In genomic region chr7:75737856-75738603, GRCh38 we compare ENCODE assay signal across 8 cellular contexts. TPM values are rescaled to one million over a fixed set of nuclear protein-coding genes. Genes with fewer than 3 reads are reported as not detected.
DNase-seq lines count a peak whose midpoint lies in the region; ATAC-seq and TF ChIP-seq lines count a peak whose summit lies in the region.

No MANE protein-coding gene starts in this region.

- POLR2A ChIA-PET in OCI-LY7 (lab: Charles Lee), result interaction anchor here (1.7 kb wide), 1 partner anchor 26 kb away, joined by 5 read pairs; no protein-coding TSS in a partner anchor

- no TSS peak for BruUV-seq in OCI-LY7 (replicated peaks; lab: Mats Ljungman, UMichigan)

- H3K4me3 ChIP-seq in OCI-LY7 (ENCODE audit: low read depth, low read length, poor library complexity, severe bottlenecking), result peak overlapping the region; percentile 82
- H3K4me3 ChIP-seq in effector memory CD4-positive, alpha-beta T cell (ENCODE audit: insufficient read depth, low read depth, low read length, poor library complexity, severe bottlenecking), result peak overlapping the region; percentile 99

- no peak for ATAC-seq in HG02840 (IDR thresholded peaks at IDR 0.05; ENCODE audit: low FRiP score, unreplicated experiment)

- H3K27ac ChIP-seq in OCI-LY7 (ENCODE audit: low read depth, low read length, poor library complexity, severe bottlenecking), result peak overlapping the region; percentile 42
- H3K27ac ChIP-seq in effector memory CD4-positive, alpha-beta T cell (ENCODE audit: insufficient read depth, low read length, poor library complexity, severe bottlenecking), result peak overlapping the region; percentile 76

- peak overlapping the region; percentile 92 for H3K4me2 ChIP-seq in OCI-LY7 (ENCODE audit: low read length)

- H3K36me3 Mint-ChIP-seq in nephron progenitor cell (ENCODE audit: low read depth), result peaks cover 6% of the 10 kb centered on the region

- H3K4me1 ChIP-seq in OCI-LY7 (ENCODE audit: insufficient read depth, low read length, poor library complexity, severe bottlenecking), result peaks cover 69% of the 10 kb centered on the region
- H3K4me1 ChIP-seq in effector memory CD4-positive, alpha-beta T cell (ENCODE audit: control insufficient read depth, insufficient read depth, low read length, poor library complexity, severe bottlenecking), result peaks cover 10% of the 10 kb centered on the region

- no peaks in the 10 kb centered on the region for H4K20me1 ChIP-seq in OCI-LY7 (ENCODE audit: insufficient read depth, low read length)

- H3K36me3 ChIP-seq in OCI-LY7 (ENCODE audit: insufficient read depth, low read length), result peaks cover 7% of the 10 kb centered on the region; the same call in 1 of the 2 replicates
- no peaks in the 10 kb centered on the region for H3K36me3 ChIP-seq in effector memory CD4-positive, alpha-beta T cell (ENCODE audit: control insufficient read depth, insufficient read depth, low read length)

- intact Hi-C loops in OCI-LY7 (cut with micrococcal nuclease; ENCODE audit: unreplicated experiment), result loop anchor here (2.0 to 10.0 kb wide), 4 partner anchors 13 to 213 kb away; no protein-coding TSS in a partner anchor

- no peaks in the 10 kb centered on the region for H3K9me3 ChIP-seq in OCI-LY7 (ENCODE audit: low read length)
- no peaks in the 10 kb centered on the region for H3K9me3 ChIP-seq in effector memory CD4-positive, alpha-beta T cell (ENCODE audit: control insufficient read depth, low read length)

- H2AFZ ChIP-seq in OCI-LY7 (ENCODE audit: low read length), result peak overlapping the region; percentile 56; the same call in 1 of the 2 replicates

- peaks cover 34% of the 10 kb centered on the region; the same call in 1 of the 2 replicates for H3K79me2 ChIP-seq in OCI-LY7 (ENCODE audit: insufficient read depth, low read depth, low read length)

- H3K27me3 ChIP-seq in effector memory CD4-positive, alpha-beta T cell (replicated peaks; ENCODE audit: control insufficient read depth, insufficient read depth, low read length, poor library complexity, severe bottlenecking), result no peaks in the 10 kb centered on the region

- H3K9me2 ChIP-seq in OCI-LY7 (ENCODE audit: insufficient read depth, low read length), result no peaks in the 10 kb centered on the region

- peaks cover 34% of the 10 kb centered on the region for H3K27me3 Mint-ChIP-seq in nephron progenitor cell (ENCODE audit: low read depth, poor library complexity)

- H3K9me3 Mint-ChIP-seq in nephron progenitor cell, result no peaks in the 10 kb centered on the region

- DNase-seq in DMS53 (lab: John Stamatoyannopoulos, UW) (peak; percentile 52), DMS53 treated with DMSO at 0.1 percent for 48 hours (lab: John Stamatoyannopoulos, UW; ENCODE audit: unreplicated experiment) (no peak), OCI-LY7 (ENCODE audit: low spot score) (peak; percentile 35), nephron progenitor cell (peak; percentile 49), GM10266 (ENCODE audit: extremely low spot score) (no peak), NCI-H2171 (lab: John Stamatoyannopoulos, UW) (no peak)
- DNase-seq in effector memory CD4-positive, alpha-beta T cell, result no peak

- H3K4me1 Mint-ChIP-seq in nephron progenitor cell, result peaks cover 72% of the 10 kb centered on the region

- peak overlapping the region; percentile 96 for H3K4me3 Mint-ChIP-seq in nephron progenitor cell

- CTCF ChIA-PET in OCI-LY7 (lab: Charles Lee; ENCODE audit: unreplicated experiment), result interaction anchor here (0.6 kb wide), 1 partner anchor 17 kb away, joined by 6 read pairs; no protein-coding TSS in a partner anchor

- no peak for TF ChIP-seq CTCF in OCI-LY7 (conservative IDR thresholded peaks at IDR 0.05; ENCODE audit: low read length)
- TF ChIP-seq CTCF in nephron progenitor cell (IDR thresholded peaks at IDR 0.05), result no peak
- no peak for TF ChIP-seq CTCF in GM10266 (IDR thresholded peaks at IDR 0.05; ENCODE audit: control insufficient read depth, insufficient read depth, low read depth, missing control alignments)

- peak overlapping the region; percentile 51 for H3K27ac Mint-ChIP-seq in nephron progenitor cell

RNA-seq across cellular contexts. Expression of gene HIP1, which starts 0.7 kb away (rescaled TPM):
- total RNA-seq in OCI-LY7 (2014; rRNA removed; shearing (Covaris generic)), result 15.0 and 15.8 TPM in 2 replicates
- total RNA-seq in OCI-LY7 (2022), result 27.8 and 30.5 TPM in 2 replicates

RNA-seq across cellular contexts. Expression of gene CCL26, which starts 34.0 kb away (rescaled TPM):
- total RNA-seq in OCI-LY7 (2014; rRNA removed; shearing (Covaris generic)), result not detected in 2 replicates
- total RNA-seq in OCI-LY7 (2022), result not detected in 2 replicates

Comparison
In these comparisons a context has a peak if more than half of its experiments do, and no peak if none do; other contexts are left out.
1. DNase-seq: peak in DMS53 (single experiment), OCI-LY7 (single experiment) and nephron progenitor cell (single experiment); none in DMS53 treated with DMSO at 0.1 percent for 48 hours (single experiment), effector memory CD4-positive, alpha-beta T cell (0 of 3), GM10266 (single experiment) and NCI-H2171 (single experiment).